1 cellular context compared by ENCODE assay signal in genomic region chr1:90834354-90835171, GRCh38.
TF ChIP-seq lines count a peak whose summit lies in the region.

No MANE protein-coding gene starts in this region.

TF ChIP-seq in HEK293, 187 proteins besides CTCF, POLR2A, EP300 and RAD21 (continued from another document and continues in another):
- TF ChIP-seq ZNF645 (tag by site-specific recombination; IDR thresholded peaks at IDR 0.05) (peak; percentile 88; the same call in 1 of the 2 replicates), IKZF3 (tag by site-specific recombination; IDR thresholded peaks at IDR 0.05) (peak; percentile 49; the same call in 1 of the 2 replicates), ZNF221 (tag by site-specific recombination; IDR thresholded peaks at IDR 0.05; ENCODE audit: borderline replicate concordance) (no peak), ZNF211 (tag by site-specific recombination; IDR thresholded peaks at IDR 0.05; ENCODE audit: low read depth) (no peak), ZNF292 (tag by site-specific recombination; IDR thresholded peaks at IDR 0.05; ENCODE audit: borderline replicate concordance, low read depth) (no peak), ZNF394 (tag by site-specific recombination; IDR thresholded peaks at IDR 0.05; ENCODE audit: borderline replicate concordance) (peak; percentile 56; the same call in 1 of the 2 replicates), ZIC2 (tag by site-specific recombination; IDR thresholded peaks at IDR 0.05) (peak; percentile 90), ZNF335 (tag by site-specific recombination; conservative IDR thresholded peaks at IDR 0.05) (no peak), ZNF341 (tag by site-specific recombination; IDR thresholded peaks at IDR 0.05; ENCODE audit: low read depth) (0 out of 2 replicates have a peak, but pooled peaks have one; percentile 11), ZSCAN23 (tag by site-specific recombination; IDR thresholded peaks at IDR 0.05) (peak; percentile 80; the same call in 1 of the 2 replicates), ZNF121 (tag by site-specific recombination; IDR thresholded peaks at IDR 0.05) (no peak), ZNF426 (tag by site-specific recombination; IDR thresholded peaks at IDR 0.05) (no peak), ZNF596 (tag by site-specific recombination; IDR thresholded peaks at IDR 0.05) (no peak), ZEB2 (tag by site-specific recombination; IDR thresholded peaks at IDR 0.05) (peak; percentile 88), ZNF843 (tag by site-specific recombination; IDR thresholded peaks at IDR 0.05) (peak; percentile 40; the same call in 1 of the 2 replicates), WT1 (tag by site-specific recombination; IDR thresholded peaks at IDR 0.05) (peak; percentile 74), ZNF624 (tag by site-specific recombination; IDR thresholded peaks at IDR 0.05) (0 out of 2 replicates have a peak, but pooled peaks have one; percentile 43), TSHZ1 (tag by site-specific recombination; IDR thresholded peaks at IDR 0.05; ENCODE audit: borderline replicate concordance) (peak; percentile 80; the same call in 1 of the 2 replicates), PATZ1 (tag by site-specific recombination; IDR thresholded peaks at IDR 0.05) (no peak), ZBTB26 (tag by site-specific recombination; optimal IDR thresholded peaks at IDR 0.05) (no peak), INSM2 (tag by site-specific recombination; IDR thresholded peaks at IDR 0.05) (peak; percentile 90), ZNF548 (tag by site-specific recombination; IDR thresholded peaks at IDR 0.05) (no peak), ZBTB10 (tag by site-specific recombination; IDR thresholded peaks at IDR 0.05) (no peak), ZBTB20 (tag by site-specific recombination; IDR thresholded peaks at IDR 0.05) (no peak), FEZF1 (tag by site-specific recombination; IDR thresholded peaks at IDR 0.05) (peak; percentile 57), ZNF16 (tag by site-specific recombination; IDR thresholded peaks at IDR 0.05; ENCODE audit: low read depth) (no peak), ZNF768 (tag by site-specific recombination; IDR thresholded peaks at IDR 0.05) (no peak), KLF10 (tag by site-specific recombination; IDR thresholded peaks at IDR 0.05) (peak; percentile 47; the same call in 1 of the 2 replicates), ZNF791 (tag by site-specific recombination; IDR thresholded peaks at IDR 0.05) (no peak), SP7 (tag by site-specific recombination; IDR thresholded peaks at IDR 0.05) (peak; percentile 99), TCF7L2 (IDR thresholded peaks at IDR 0.05; ENCODE audit: borderline replicate concordance, low read depth, low read length) (peak; percentile 79; the same call in 1 of the 2 replicates), GLI2 (tag by site-specific recombination; IDR thresholded peaks at IDR 0.05; ENCODE audit: borderline replicate concordance, low read depth) (peak; percentile 52; the same call in 1 of the 2 replicates), ZBTB44 (tag by site-specific recombination; IDR thresholded peaks at IDR 0.05) (peak; percentile 85), ZNF140 (tag by site-specific recombination; IDR thresholded peaks at IDR 0.05) (no peak), REPIN1 (tag by site-specific recombination; IDR thresholded peaks at IDR 0.05; ENCODE audit: low read depth) (no peak), ZBTB17 (tag by site-specific recombination; IDR thresholded peaks at IDR 0.05) (peak; percentile 54; the same call in 1 of the 2 replicates), ZNF610 (tag by site-specific recombination; IDR thresholded peaks at IDR 0.05; ENCODE audit: borderline replicate concordance) (no peak), OSR2 (tag by site-specific recombination; IDR thresholded peaks at IDR 0.05) (peak; percentile 93), ZNF148 (tag by site-specific recombination; IDR thresholded peaks at IDR 0.05; ENCODE audit: borderline replicate concordance) (no peak), ATF2 (tag by site-specific recombination; IDR thresholded peaks at IDR 0.05; ENCODE audit: low read depth) (0 out of 2 replicates have a peak, but pooled peaks have one; percentile 7), ZNF138 (tag by site-specific recombination; IDR thresholded peaks at IDR 0.05; ENCODE audit: borderline replicate concordance) (no peak)
